In genomic region chr2:126898636-126899035, GRCh38 we compare ENCODE assay signal across 18 cellular contexts. TPM values are rescaled to one million over a fixed set of nuclear protein-coding genes. Genes with fewer than 3 reads are reported as not detected.
DNase-seq lines count a peak whose midpoint lies in the region; ATAC-seq and TF ChIP-seq lines count a peak whose summit lies in the region.
"Had no signal": no experiment of that assay in that cellular context is flagged by ENCODE, and none has a peak within 500 bp of the region (broad histone marks: within the 10 kb centered on the region; RNA-seq: fewer than 3 reads in every experiment).

TSS of gene TEX51 (plus strand) at chr2:126898890. CDS start at chr2:126898919, 29 bp downstream.

- peak; percentile 31 for DNase-seq in cardiac septum (ENCODE audit: low spot score)
- no peak for DNase-seq in right cardiac atrium
- DNase-seq in endodermal cell: peak; percentile 17
- no peak for DNase-seq in mucosa of descending colon
- DNase-seq in testis: no peak
- DNase-seq in cortex of kidney (lab: John Stamatoyannopoulos, UW): no peak
- DNase-seq in GM23248: no peak
- DNase-seq in retina: no peak
- DNase-seq: GF-D8, KBM-7, MV-4-11, NCI-H1417, NCI-H2029, NCI-H510A, NCI-H774, PC-9 had no signal

- H3K9me3 ChIP-seq in right cardiac atrium (ENCODE audit: control insufficient read depth, low read length) (no peaks in the 10 kb centered on the region), endodermal cell (ENCODE audit: control insufficient read depth, low read length) (no peaks in the 10 kb centered on the region), mucosa of descending colon (no peaks in the 10 kb centered on the region), testis (no peaks in the 10 kb centered on the region), GM23248 (ENCODE audit: low read depth) (no peaks in the 10 kb centered on the region)

- H3K27ac Mint-ChIP-seq in endodermal cell: no peak within 1 kb of the TSS

- H3K4me2 ChIP-seq in GM23248 (ENCODE audit: unreplicated experiment): no peak within 1 kb of the TSS
- H3K4me2 ChIP-seq: PC-9 had no signal

- H3K36me3 ChIP-seq in endodermal cell (ENCODE audit: control insufficient read depth, insufficient read depth, low read length) (no peaks in the 10 kb centered on the region), mucosa of descending colon (ENCODE audit: low read depth) (no peaks in the 10 kb centered on the region), testis (ENCODE audit: low read depth, missing control alignments) (no peaks in the 10 kb centered on the region), GM23248 (ENCODE audit: low read depth) (no peaks in the 10 kb centered on the region)

- H2AFZ ChIP-seq in GM23248: no peak within 1 kb of the TSS
- H2AFZ ChIP-seq: PC-9 had no signal

- no peak within 1 kb of the TSS for H3K27ac ChIP-seq in right cardiac atrium (ENCODE audit: low read length)
- H3K27ac ChIP-seq in endodermal cell (ENCODE audit: low read depth, low read length): no peak within 1 kb of the TSS
- no peak within 1 kb of the TSS for H3K27ac ChIP-seq in testis
- no peak within 1 kb of the TSS for H3K27ac ChIP-seq in GM23248
- H3K27ac ChIP-seq: C4-2B, PC-9 had no signal

- no peaks in the 10 kb centered on the region for H3F3A ChIP-seq in GM23248 (ENCODE audit: insufficient read depth)

- no peaks in the 10 kb centered on the region for H3K79me2 ChIP-seq in GM23248 (ENCODE audit: insufficient read depth)

- H3K9me2 ChIP-seq in GM23248 (ENCODE audit: insufficient read depth): no peaks in the 10 kb centered on the region

- H3K36me3 Mint-ChIP-seq in endodermal cell (ENCODE audit: low read depth): no peaks in the 10 kb centered on the region

- ATAC-seq in right cardiac atrium (no peak), mucosa of descending colon (peak; percentile 8)
- ATAC-seq: HCT116 had no signal

- 82% methylated on average over 5 of the region's 5 CpGs for WGBS in right cardiac atrium
- 91 to 93% methylated on average over 4 to 5 of the region's 5 CpGs for whole genome bisulfite sequencing in endodermal cell (ENCODE audit: insufficient coverage in 1 of 2, insufficient read length in 1 of 2), 2 experiments
- 77 to 100% methylated on average over 4 to 5 of the region's 5 CpGs for WGBS in testis, 2 donors
- WGBS in GM23248 (ENCODE audit: low coverage in 1 of 2, low lambda C conversion rate in 2 of 2, missing lambda C conversion rate in 2 of 2), 2 experiments: 48 to 52% methylated on average over 5 of the region's 5 CpGs

- H3K4me1 Mint-ChIP-seq in endodermal cell: no peaks in the 10 kb centered on the region

- H3K4me3 Mint-ChIP-seq in endodermal cell: no peak within 1 kb of the TSS

- H3K9ac ChIP-seq in endodermal cell (ENCODE audit: extremely low read depth, low read length, poor library complexity, severe bottlenecking) (no peak within 1 kb of the TSS), GM23248 (no peak within 1 kb of the TSS)

- TF ChIP-seq POLR2A in testis (IDR thresholded peaks at IDR 0.05): no peak

- H3K27me3 ChIP-seq in right cardiac atrium (ENCODE audit: control insufficient read depth, insufficient read depth) (no peaks in the 10 kb centered on the region), endodermal cell (ENCODE audit: control insufficient read depth, insufficient read depth, low read length, poor library complexity, severe bottlenecking) (no peaks in the 10 kb centered on the region), testis (no peaks in the 10 kb centered on the region), GM23248 (replicated peaks; ENCODE audit: insufficient read depth) (peaks cover 3% of the 10 kb centered on the region; the same call in 1 of the 2 replicates)

- TF ChIP-seq CTCF in endodermal cell (conservative IDR thresholded peaks at IDR 0.05): no peak
- no peak for TF ChIP-seq CTCF in mucosa of descending colon (IDR thresholded peaks at IDR 0.05)
- no peak for TF ChIP-seq CTCF in testis (IDR thresholded peaks at IDR 0.05)

- H3K4me1 ChIP-seq in right cardiac atrium (ENCODE audit: control insufficient read depth, insufficient read depth, low read length) (no peaks in the 10 kb centered on the region), endodermal cell (ENCODE audit: control insufficient read depth, insufficient read depth, low read length) (no peaks in the 10 kb centered on the region), mucosa of descending colon (ENCODE audit: low read depth) (no peaks in the 10 kb centered on the region), testis (no peaks in the 10 kb centered on the region), GM23248 (ENCODE audit: insufficient read depth) (no peaks in the 10 kb centered on the region)

- intact Hi-C loops in cardiac septum (cut with DNase I) (no loop called here), right cardiac atrium (cut with DNase I) (no loop called here), mucosa of descending colon (cut with DNase I, micrococcal nuclease) (no loop called here), testis (cut with DNase I; ENCODE audit: low total_unique reads) (no loop called here)

- no peaks in the 10 kb centered on the region for H3K27me3 Mint-ChIP-seq in endodermal cell (ENCODE audit: insufficient read depth)

- peaks cover 2% of the 10 kb centered on the region for H3K9me3 Mint-ChIP-seq in endodermal cell

- in situ Hi-C loops in GM23248 (cut with MboI): no loop called here

- H3K4me3 ChIP-seq in right cardiac atrium (ENCODE audit: low read length) (no peak within 1 kb of the TSS), endodermal cell (ENCODE audit: low read length) (no peak within 1 kb of the TSS), mucosa of descending colon (no peak within 1 kb of the TSS), testis (no peak within 1 kb of the TSS), GM23248 (no peak within 1 kb of the TSS)
- H3K4me3 ChIP-seq: PC-9 had no signal

- no peaks in the 10 kb centered on the region for H4K20me1 ChIP-seq in GM23248 (ENCODE audit: insufficient read depth)

RNA-seq across cellular contexts. Expression of gene TEX51, which starts in this region (rescaled TPM):
- total RNA-seq in cardiac septum (not detected), right cardiac atrium (not detected), endodermal cell (not detected), mucosa of descending colon (not detected), testis (10 to 100 TPM; 16.3 to 40.9 TPM)
- polyA plus RNA-seq in right cardiac atrium (not detected), testis (ENCODE audit: insufficient read depth, low read depth, low replicate concordance) (111 TPM), GM23248 (2016; fragmentation: Nextera tagmentation; extraction: Ambion mirVana) (not detected in 2 replicates)
- polyA plus RNA-seq in endodermal cell (2013, experiment 1 of 2): not detected
- not detected for polyA plus RNA-seq in endodermal cell (2013, experiment 2 of 2)
- not detected in 2 replicates for total RNA-seq in GM23248 (2014; rRNA removed; shearing (Covaris generic))
- total RNA-seq: PC-9 had no signal

Comparison
In these comparisons a context has a peak if more than half of its experiments do, and no peak if none do; other contexts are left out.
1. RNA of gene TEX51 (total RNA-seq): 16.3 to 40.9 TPM in testis; not detected in cardiac septum (single experiment), not detected in right cardiac atrium, not detected in endodermal cell, not detected in mucosa of descending colon and not detected in GM23248; every median in the first group is over 10 times any median in the second.
2. RNA of gene TEX51 (polyA plus RNA-seq): 111 TPM in testis (single experiment); not detected in right cardiac atrium (single experiment) and not detected in GM23248; every median in the first group is over 100 times any median in the second.
3. Peak in DNase-seq in cardiac septum; RNA of the gene not detected or under 1 TPM.
4. Peak in DNase-seq in endodermal cell; RNA of the gene not detected or under 1 TPM.
5. Peak in ATAC-seq in mucosa of descending colon; RNA of the gene not detected or under 1 TPM.